Comparison of ENCODE assay signal across 26 cellular contexts in the genomic region with DNA sequence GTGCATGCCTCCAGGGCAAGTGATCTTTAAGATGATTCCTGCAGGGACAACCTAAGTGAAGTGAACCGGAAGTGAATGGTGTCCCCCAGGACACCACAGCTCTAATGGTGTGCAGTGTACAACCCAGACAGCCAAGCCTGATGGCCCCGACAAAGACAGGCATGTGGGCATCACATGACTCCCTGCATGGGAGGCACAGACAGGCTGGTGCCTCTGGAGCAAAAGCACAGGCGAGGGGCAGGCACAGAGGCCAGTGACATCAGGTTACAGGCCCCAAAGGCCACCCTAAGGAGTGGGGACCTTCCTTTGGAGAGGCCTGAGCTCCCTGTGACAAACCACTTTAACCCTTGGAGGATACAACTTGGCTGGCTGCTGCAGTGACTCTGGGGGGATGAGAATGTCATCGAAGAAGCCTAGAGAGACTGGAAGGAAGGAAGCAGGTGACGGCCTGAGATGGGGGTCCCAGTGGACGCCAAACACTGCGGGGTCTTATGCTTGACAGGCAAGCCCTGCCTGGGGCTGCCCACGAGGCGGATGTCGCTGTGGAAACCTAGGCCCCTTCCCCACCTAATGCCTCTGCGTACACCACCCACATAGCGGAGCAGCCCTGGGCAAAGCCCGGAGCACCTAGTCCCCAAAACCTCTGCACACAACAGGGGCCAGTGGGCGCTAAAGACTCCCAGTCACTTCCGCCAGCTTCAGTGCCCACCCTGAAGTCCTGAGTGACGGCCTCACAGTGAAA. TPM values are rescaled to one million over a fixed set of nuclear protein-coding genes. Genes with fewer than 3 reads are reported as not detected.
DNase-seq lines count a peak whose midpoint lies in the region; FAIRE-seq and TF ChIP-seq lines count a peak whose summit lies in the region.
"Had no signal": no experiment of that assay in that cellular context is flagged by ENCODE, and none has a peak within 500 bp of the region (broad histone marks: within the 10 kb centered on the region; RNA-seq: fewer than 3 reads in every experiment).

No MANE protein-coding gene starts in this region.

- no peak overlapping the region for H2BK5ac ChIP-seq in mesenchymal stem cell (ENCODE audit: low read depth, low read length, poor library complexity, severe bottlenecking)

- no peak for FAIRE-seq in GM12891 (lab: Jason Lieb, UNC)
- FAIRE-seq: H54, islet of Langerhans, pancreas had no signal

- no peak overlapping the region for H2BK15ac ChIP-seq in mesenchymal stem cell (ENCODE audit: low read depth, poor library complexity, severe bottlenecking)

- H3K36me3 ChIP-seq in mesenchymal stem cell (ENCODE audit: control insufficient read depth in 1 of 2, insufficient read depth in 2 of 2, low read depth in 1 of 2, low read length in 2 of 2) = peaks cover 71 to 74% of the 10 kb centered on the region in 2 experiments
- peaks cover 24 to 42% of the 10 kb centered on the region in 2 donors for H3K36me3 ChIP-seq in stomach smooth muscle (ENCODE audit: control insufficient read depth in 2 of 2, insufficient read depth in 2 of 2, low read length in 2 of 2)

- TF ChIP-seq POLR2A in GM12891 (IDR thresholded peaks at IDR 0.05; ENCODE audit: low read depth, low read length) = no peak

- peak overlapping the region; percentile 61 for H3K27ac ChIP-seq in RWPE1
- H3K27ac ChIP-seq in dorsolateral prefrontal cortex = peak overlapping the region in 58 of 59 donors; percentile 0 to 99 (median 80)
- H3K27ac ChIP-seq in mesenchymal stem cell (ENCODE audit: low read length, poor library complexity, severe bottlenecking) = no peak overlapping the region
- H3K27ac ChIP-seq in stomach smooth muscle (ENCODE audit: low read length) = peak overlapping the region; percentile 67
- H3K27ac ChIP-seq: KMS-11, pancreas, PC-9, SJSA1 had no signal

- CTCF ChIA-PET in RWPE1 (lab: Yijun Ruan, JAX) = interaction anchor here (0.5 to 0.7 kb wide), 2 partner anchors 11 to 65 kb away, joined by 4 to 6 read pairs; no protein-coding TSS in a partner anchor

- H3K23ac ChIP-seq in mesenchymal stem cell (ENCODE audit: low read length in 2 of 2) = no peak overlapping the region

- no peak overlapping the region for H2AFZ ChIP-seq in mesenchymal stem cell (ENCODE audit: low read depth, low read length)
- H2AFZ ChIP-seq: PC-9 had no signal

- 94% methylated on average over 16 of the region's 16 CpGs for WGBS in mesenchymal stem cell

- no peak for TF ChIP-seq CTCF in RWPE1 (conservative IDR thresholded peaks at IDR 0.05; ENCODE audit: low read depth)
- TF ChIP-seq CTCF in dorsolateral prefrontal cortex (IDR thresholded peaks at IDR 0.05 in 54 of 56, conservative IDR thresholded peaks at IDR 0.05 in 2 of 56; ENCODE audit: low read depth in 1 of 56, partially characterized antibody in 56 of 56) = no peak

- no peak overlapping the region for H4K8ac ChIP-seq in mesenchymal stem cell (ENCODE audit: low read length)

- H2BK12ac ChIP-seq in mesenchymal stem cell (ENCODE audit: low read length in 2 of 2) = no peak overlapping the region

- peak overlapping the region; percentile 12 for H3K9ac ChIP-seq in mesenchymal stem cell (ENCODE audit: low read length)
- peak overlapping the region in 1 of 2 donors; percentile 21 for H3K9ac ChIP-seq in stomach smooth muscle (ENCODE audit: low read length in 2 of 2)
- H3K9ac ChIP-seq: KMS-11 had no signal

- POLR2A ChIA-PET in RWPE1 (lab: Yijun Ruan, JAX; ENCODE audit: low non-redundant PET) = no interaction called here

- H3K9me3 ChIP-seq in mesenchymal stem cell (ENCODE audit: control insufficient read depth, low read length) (no peaks in the 10 kb centered on the region), stomach smooth muscle (ENCODE audit: control insufficient read depth in 2 of 2, low read length in 2 of 2) (no peaks in the 10 kb centered on the region)
- H3K9me3 ChIP-seq: pancreas, SJSA1, transverse colon had no signal

- no peak overlapping the region for H3K4me2 ChIP-seq in mesenchymal stem cell (ENCODE audit: low read length, poor library complexity, severe bottlenecking)
- H3K4me2 ChIP-seq: KMS-11, PC-9 had no signal

- no peak overlapping the region for H2AK5ac ChIP-seq in mesenchymal stem cell (ENCODE audit: low read length, severe bottlenecking)

- H3K4me3 ChIP-seq in dorsolateral prefrontal cortex = no peak overlapping the region
- no peak overlapping the region for H3K4me3 ChIP-seq in mesenchymal stem cell (ENCODE audit: insufficient read depth in 1 of 2, low read depth in 1 of 2, low read length in 2 of 2)
- no peak overlapping the region for H3K4me3 ChIP-seq in stomach smooth muscle (ENCODE audit: low read length in 2 of 2)
- H3K4me3 ChIP-seq: pancreas, PC-9, SJSA1, transverse colon had no signal

- H3K18ac ChIP-seq in mesenchymal stem cell (ENCODE audit: low read depth in 1 of 2, low read length in 2 of 2) = no peak overlapping the region

- no peak overlapping the region for H3K14ac ChIP-seq in mesenchymal stem cell (ENCODE audit: low read length in 2 of 2)

- no peak overlapping the region for H4K91ac ChIP-seq in mesenchymal stem cell (ENCODE audit: low read length)

- H3K27me3 ChIP-seq in dorsolateral prefrontal cortex (no peaks in the 10 kb centered on the region), mesenchymal stem cell (ENCODE audit: control insufficient read depth in 1 of 2, insufficient read depth in 1 of 2, low read length in 2 of 2) (no peaks in the 10 kb centered on the region), stomach smooth muscle (ENCODE audit: control insufficient read depth in 1 of 2, insufficient read depth in 2 of 2, low read length in 2 of 2) (no peaks in the 10 kb centered on the region)
- H3K27me3 ChIP-seq: pancreas, SJSA1, transverse colon had no signal

- DNase-seq in RWPE1 (ENCODE audit: low spot score) (no peak), dorsolateral prefrontal cortex (no peak), mesenchymal stem cell (no peak), GM12891 (ENCODE audit: insufficient read length, low spot score) (no peak)
- DNase-seq in stimulated activated CD4-positive, alpha-beta T cell treated with anti-CD3 and anti-CD28 coated beads, Interleukin-15, amount 100 ng/mL, for 24 hours = no peak
- DNase-seq in activated CD8-positive, alpha-beta memory T cell treated with anti-CD3 and anti-CD28 coated beads, Interleukin-2, amount 50 U/mL, for 4 hours = no peak
- DNase-seq: activated B cell treated with CpG ODN at 0.5 μM for 24 hours; activated CD8-positive, alpha-beta T cell treated with anti-CD3 and anti-CD28 coated beads, Interleukin-2, amount 10 ng/mL, durations not matched to agents 7 days and 5 days; DND-41; hippocampal formation; MV-4-11; NCI-H1694 treated with DMSO at 0.1 percent for 48 hours; NCI-H226; NCI-H774; PC-9; stimulated activated CD4-positive, alpha-beta T cell treated with anti-CD3 and anti-CD28 coated beads, Interleukin-1b, Interleukin-23, amount 100 ng/mL, for 48 hours; stimulated activated naive CD4-positive, alpha-beta T cell treated with Interleukin-2 at 50 U/mL for 16 hours; transverse colon had no signal

- H3K4me1 ChIP-seq in mesenchymal stem cell (ENCODE audit: control insufficient read depth, insufficient read depth, low read depth, low read length) = peaks cover 11% of the 10 kb centered on the region
- peaks cover 21% of the 10 kb centered on the region for H3K4me1 ChIP-seq in stomach smooth muscle (ENCODE audit: control insufficient read depth, insufficient read depth, low read length)
- H3K4me1 ChIP-seq: pancreas had no signal

- no peak overlapping the region for H3K4ac ChIP-seq in mesenchymal stem cell (ENCODE audit: low read depth in 1 of 2, low read length in 2 of 2)

- intact Hi-C loops in dorsolateral prefrontal cortex (cut with DNase I) = no loop called here

- peaks cover 39% of the 10 kb centered on the region for H3K79me1 ChIP-seq in mesenchymal stem cell (replicated peaks; ENCODE audit: low read length, poor library complexity, severe bottlenecking)

- H2BK120ac ChIP-seq in mesenchymal stem cell (ENCODE audit: low read depth, low read length) = no peak overlapping the region

TF ChIP-seq in GM12891, 5 proteins besides CTCF, POLR2A, EP300 and RAD21:
- TF ChIP-seq POU2F2 (IDR thresholded peaks at IDR 0.05; ENCODE audit: low read depth, low read length) (no peak), POLR2AphosphoS5 (IDR thresholded peaks at IDR 0.05; ENCODE audit: low read depth, low read length) (no peak), PAX5 (IDR thresholded peaks at IDR 0.05; ENCODE audit: insufficient read depth, low read length, severe bottlenecking) (no peak), TAF1 (IDR thresholded peaks at IDR 0.05; ENCODE audit: low read depth, low read length) (no peak), SPI1 (IDR thresholded peaks at IDR 0.05; ENCODE audit: low read depth, low read length) (no peak)

RNA-seq across cellular contexts. Expression of a gene that starts 12.4 kb away (rescaled TPM):
- total RNA-seq in dorsolateral prefrontal cortex = 10 to 100 TPM; 47.5 to 93.1 (median 62.0) TPM
- polyA plus RNA-seq in mesenchymal stem cell (2013, experiment 1 of 2) = 26.7 TPM
- polyA plus RNA-seq in mesenchymal stem cell (2013, experiment 2 of 2) = 27.9 TPM
- 15.7 TPM for polyA plus RNA-seq in GM12891 (2012; ENCODE audit: low read depth, missing spikeins)

RNA-seq across cellular contexts. Expression of a gene that starts 28.9 kb away (rescaled TPM):
- 10 to 100 TPM in 111 of 120 experiments, 1 to 10 TPM in 9; 7.0 to 30.7 (median 15.7) TPM for total RNA-seq in dorsolateral prefrontal cortex
- polyA plus RNA-seq in mesenchymal stem cell (2013, experiment 1 of 2) = 2.4 TPM
- 2.5 TPM for polyA plus RNA-seq in mesenchymal stem cell (2013, experiment 2 of 2)
- 0.15 TPM for polyA plus RNA-seq in GM12891 (2012; ENCODE audit: low read depth, missing spikeins)
- total RNA-seq: activated B cell treated with CpG ODN at 0.5 μM for 24 hours; activated CD8-positive, alpha-beta T cell treated with anti-CD3 and anti-CD28 coated beads, Interleukin-2, amount 10 ng/mL, durations not matched to agents 7 days and 5 days; lung microvascular endothelial cell; SJSA1; T-helper 2 cell treated with Interferon-gamma antibody and Interleukin-4, amounts not matched to agents 100 ng/mL and 5 ng/mL, for 36 hours had no signal

RNA-seq across cellular contexts. Expression of a gene that starts 57.7 kb away (rescaled TPM):
- 10 to 100 TPM; 29.3 to 80.7 (median 56.1) TPM for total RNA-seq in dorsolateral prefrontal cortex
- 40.9 TPM for polyA plus RNA-seq in mesenchymal stem cell (2013, experiment 1 of 2)
- polyA plus RNA-seq in mesenchymal stem cell (2013, experiment 2 of 2) = 41.2 TPM
- 24.1 TPM for polyA plus RNA-seq in GM12891 (2012; ENCODE audit: low read depth, missing spikeins)
